8 cellular contexts compared by ENCODE assay signal in genomic region chr10:131422731-131423130, GRCh38.
"Had no signal": no experiment of that assay in that cellular context is flagged by ENCODE, and none has a peak within 500 bp of the region (broad histone marks: within the 10 kb centered on the region; RNA-seq: fewer than 3 reads in every experiment).

No MANE protein-coding gene starts in this region.

- FAIRE-seq: G401.6, GM12878, GM12891, GM12892, GM18507, GM19239 had no signal

- DNase-seq: GDM1, GF-D8 had no signal

- H3K4me3 ChIP-seq: GM12878 had no signal

- ATAC-seq: GM12878 had no signal
